Comparison of ENCODE assay signal across 18 cellular contexts in the genomic region with DNA sequence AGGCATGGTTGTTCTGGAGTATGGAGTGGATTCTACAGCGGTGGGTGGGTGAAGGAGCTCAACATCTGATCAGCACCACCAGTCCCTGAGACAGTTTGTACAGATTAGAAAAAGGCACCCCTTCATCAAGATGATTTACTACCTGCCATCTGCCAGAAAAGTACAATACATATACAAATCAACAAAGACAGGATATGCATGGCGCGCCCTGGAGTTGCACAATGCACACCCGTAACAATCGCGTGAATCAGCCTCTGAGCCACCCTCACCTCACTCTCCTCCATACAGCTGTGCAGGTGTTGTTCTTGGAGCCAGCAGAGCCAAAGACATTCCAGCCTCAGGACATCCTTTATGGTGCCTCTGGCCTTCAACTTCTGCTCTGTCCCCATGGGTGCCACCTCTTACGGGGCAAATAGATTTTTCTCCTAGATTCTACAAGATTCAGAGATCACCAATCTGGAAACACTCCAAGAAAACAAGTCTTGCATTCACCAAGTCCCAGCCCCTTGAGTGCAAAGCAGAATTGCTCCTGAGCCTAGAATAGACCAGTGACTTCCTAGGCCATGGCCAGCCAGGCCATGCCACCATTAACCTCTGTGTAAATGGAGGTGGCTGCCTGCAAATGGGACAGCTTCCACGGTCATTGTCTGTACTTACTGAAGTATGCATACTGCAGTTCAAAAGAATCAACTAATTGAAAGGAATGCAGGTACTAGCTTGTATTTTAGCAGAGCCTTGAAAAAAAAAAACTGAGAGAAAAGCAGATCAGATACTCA.
A peak's percentile ranks its signal among the peaks of the same experiment; 100 is the strongest.
DNase-seq lines count a peak whose midpoint lies in the region; TF ChIP-seq lines count a peak whose summit lies in the region.
"Had no signal": no experiment of that assay in that cellular context is flagged by ENCODE, and none has a peak within 500 bp of the region (broad histone marks: within the 10 kb centered on the region; RNA-seq: fewer than 3 reads in every experiment).

No MANE protein-coding gene starts in this region.

- no peaks in the 10 kb centered on the region for H3K36me3 Mint-ChIP-seq in endodermal cell (ENCODE audit: low read depth)
- H3K36me3 Mint-ChIP-seq in type B pancreatic cell, result no peaks in the 10 kb centered on the region

- no peak overlapping the region for H3K9ac ChIP-seq in endodermal cell (ENCODE audit: extremely low read depth, low read length, poor library complexity, severe bottlenecking)

- no peaks in the 10 kb centered on the region for H3K36me3 ChIP-seq in endodermal cell (ENCODE audit: control insufficient read depth, insufficient read depth, low read length)

- H3K4me3 Mint-ChIP-seq in endodermal cell (no peak overlapping the region), type B pancreatic cell (no peak overlapping the region)

- WGBS in endodermal cell (ENCODE audit: insufficient coverage in 1 of 2, insufficient read length in 1 of 2), 2 experiments, result 91 to 92% methylated on average over 7 to 8 of the region's 8 CpGs

- CTCF ChIA-PET in RWPE1 (lab: Yijun Ruan, JAX), result interaction anchor here (0.5 to 0.7 kb wide), 3 partner anchors 215 to 749 kb away, joined by 3 read pairs; no protein-coding TSS in a partner anchor

- DNase-seq in HT1080 (ENCODE audit: low read depth) (peak; percentile 23), RWPE1 (ENCODE audit: low spot score) (peak; percentile 74), endodermal cell (peak; percentile 33), lung microvascular endothelial cell (ENCODE audit: low read depth in 2 of 2) (peak; percentile 11 to 50), type B pancreatic cell (ENCODE audit: extremely low spot score, unreplicated experiment) (no peak), NCI-H146 (lab: John Stamatoyannopoulos, UW) (no peak), Kasumi-1 (lab: John Stamatoyannopoulos, UW) (no peak), NK-92 (lab: John Stamatoyannopoulos, UW; ENCODE audit: unreplicated experiment) (no peak)
- DNase-seq: EL, GOT3, Karpas-422, NCI-H1105 treated with DMSO at 0.1 percent for 48 hours, NCI-H187, NCI-H345, NCI-H526 had no signal

- no peaks in the 10 kb centered on the region for H3K4me1 ChIP-seq in endodermal cell (ENCODE audit: control insufficient read depth, insufficient read depth, low read length)

- H3K4me3 ChIP-seq in endodermal cell (ENCODE audit: low read length), result no peak overlapping the region
- H3K4me3 ChIP-seq: PC-9, SK-N-MC had no signal

- H3K27ac Mint-ChIP-seq in endodermal cell (no peak overlapping the region), type B pancreatic cell (no peak overlapping the region)

- H3K27ac ChIP-seq in RWPE1 (peak overlapping the region; percentile 78), endodermal cell (ENCODE audit: low read depth, low read length) (no peak overlapping the region)
- H3K27ac ChIP-seq: C4-2B, PC-9, SK-N-MC had no signal

- POLR2A ChIA-PET in RWPE1 (lab: Yijun Ruan, JAX; ENCODE audit: low non-redundant PET), result no interaction called here

- H3K27me3 Mint-ChIP-seq in endodermal cell (ENCODE audit: insufficient read depth), result peaks cover 2% of the 10 kb centered on the region
- peaks cover 10% of the 10 kb centered on the region for H3K27me3 Mint-ChIP-seq in type B pancreatic cell

- H3K9me3 Mint-ChIP-seq in endodermal cell, result peaks cover 5% of the 10 kb centered on the region
- H3K9me3 Mint-ChIP-seq in type B pancreatic cell, result peaks cover 6% of the 10 kb centered on the region

- H3K27me3 ChIP-seq in endodermal cell (ENCODE audit: control insufficient read depth, insufficient read depth, low read length, poor library complexity, severe bottlenecking), result no peaks in the 10 kb centered on the region

- no peak for TF ChIP-seq CTCF in RWPE1 (conservative IDR thresholded peaks at IDR 0.05; ENCODE audit: low read depth)
- no peak for TF ChIP-seq CTCF in endodermal cell (conservative IDR thresholded peaks at IDR 0.05)
- no peak for TF ChIP-seq CTCF in type B pancreatic cell (conservative IDR thresholded peaks at IDR 0.05)

- H3K4me1 Mint-ChIP-seq in endodermal cell (peaks cover 6% of the 10 kb centered on the region), type B pancreatic cell (ENCODE audit: unreplicated experiment) (peaks cover 17% of the 10 kb centered on the region)

- H3K9me3 ChIP-seq in endodermal cell (ENCODE audit: control insufficient read depth, low read length), result no peaks in the 10 kb centered on the region

Comparison
In these comparisons a context has a peak if more than half of its experiments do, and no peak if none do; other contexts are left out.
1. DNase-seq: peak in HT1080 (single experiment), RWPE1 (single experiment), endodermal cell (single experiment) and lung microvascular endothelial cell (2 of 2); none in type B pancreatic cell (single experiment), NCI-H146 (single experiment), Kasumi-1 (0 of 2) and NK-92 (single experiment).